18 cellular contexts compared by ENCODE assay signal in genomic region chr16:84502581-84502980, GRCh38. TPM values are rescaled to one million over a fixed set of nuclear protein-coding genes. Genes with fewer than 3 reads are reported as not detected.
A peak's percentile ranks its signal among the peaks of the same experiment; 100 is the strongest.
DNase-seq lines count a peak whose midpoint lies in the region; ATAC-seq and TF ChIP-seq lines count a peak whose summit lies in the region.
"Had no signal": no experiment of that assay in that cellular context is flagged by ENCODE, and none has a peak within 500 bp of the region (broad histone marks: within the 10 kb centered on the region; RNA-seq: fewer than 3 reads in every experiment).

No MANE protein-coding gene starts in this region.

- no peaks in the 10 kb centered on the region for H4K20me1 ChIP-seq in neural cell (ENCODE audit: insufficient read depth)

- TF ChIP-seq RAD21 in neural cell (conservative IDR thresholded peaks at IDR 0.05): no peak

- no peak for TF ChIP-seq CTCF in neural cell (IDR thresholded peaks at IDR 0.05; ENCODE audit: poor library complexity, severe bottlenecking)
- no peak for TF ChIP-seq CTCF in BE2C (IDR thresholded peaks at IDR 0.05; ENCODE audit: low read depth, low read length)
- TF ChIP-seq CTCF in omental fat pad (IDR thresholded peaks at IDR 0.05): no peak

- no peaks in the 10 kb centered on the region for H3K36me3 ChIP-seq in esophagus (ENCODE audit: control insufficient read depth in 2 of 2, insufficient read depth in 2 of 2, low read length in 1 of 2)
- no peaks in the 10 kb centered on the region for H3K36me3 ChIP-seq in neural cell (ENCODE audit: insufficient read depth, low read length)
- no peaks in the 10 kb centered on the region for H3K36me3 ChIP-seq in BE2C
- H3K36me3 ChIP-seq: WERI-Rb-1 had no signal

- no peak overlapping the region for H3K4me2 ChIP-seq in neural cell (ENCODE audit: low read length)

- H3K4me1 ChIP-seq in esophagus (ENCODE audit: control insufficient read depth in 2 of 2, insufficient read depth in 2 of 2, low read length in 1 of 2) (peaks cover 5 to 26% of the 10 kb centered on the region in 2 donors), BE2C (no peaks in the 10 kb centered on the region; the same call in 1 of the 2 replicates)

- peaks cover 13% of the 10 kb centered on the region for H3K79me2 ChIP-seq in neural cell (replicated peaks; ENCODE audit: insufficient read depth, low read length)

- no peaks in the 10 kb centered on the region for H3K9me2 ChIP-seq in neural cell (ENCODE audit: insufficient read depth, low read length)

- ATAC-seq in GM21619 (IDR thresholded peaks at IDR 0.05; ENCODE audit: unreplicated experiment) (no peak), omental fat pad (ENCODE audit: low FRiP score) (no peak)
- ATAC-seq: GM23338 had no signal

- H3K9me3 ChIP-seq in esophagus (ENCODE audit: control insufficient read depth in 2 of 2, insufficient read depth in 1 of 2, low read depth in 1 of 2, low read length in 1 of 2) (no peaks in the 10 kb centered on the region), neural cell (ENCODE audit: low read length) (no peaks in the 10 kb centered on the region), BE2C (no peaks in the 10 kb centered on the region)
- H3K9me3 ChIP-seq: ascending aorta had no signal

- DNase-seq in Caki2 (ENCODE audit: low read depth) (peak; percentile 73), M059J (ENCODE audit: low read depth) (peak; percentile 69), NOMO-1 treated with dmso at 0.1 percent for 144 hours (lab: John Stamatoyannopoulos, UW; ENCODE audit: unreplicated experiment) (no peak), BE2C (no peak), omental fat pad (ENCODE audit: low spot score) (no peak)
- DNase-seq: activated CD8-positive, alpha-beta memory T cell treated with anti-CD3 and anti-CD28 coated beads for 24 hours; activated gamma-delta T cell; NCI-H1436 treated with DMSO at 0.1 percent for 48 hours; NCI-H446; small intestine; stimulated activated naive CD4-positive, alpha-beta T cell treated with Interleukin-2 at 50 U/mL for 16 hours; WERI-Rb-1 had no signal

- no peak for TF ChIP-seq EP300 in neural cell (conservative IDR thresholded peaks at IDR 0.05; ENCODE audit: poor library complexity, severe bottlenecking)

- no peaks in the 10 kb centered on the region for H3F3A ChIP-seq in neural cell (ENCODE audit: insufficient read depth, low read length, poor library complexity, severe bottlenecking)

- 65 to 68% methylated on average over 6 of the region's 6 CpGs for WGBS in esophagus, 2 donors

- in situ Hi-C loops in Caki2 (cut with HindIII; ENCODE audit: low pct_unique_long_range_greater_than_20kb, low sequenced_read_pairs): no loop called here

- H3K4me3 ChIP-seq in esophagus (ENCODE audit: low read depth in 1 of 2, low read length in 2 of 2) (no peak overlapping the region), neural cell (ENCODE audit: low read length) (peak overlapping the region; percentile 98), BE2C (ENCODE audit: low read depth, low read length) (no peak overlapping the region)
- H3K4me3 ChIP-seq: ascending aorta, GM23338 had no signal

- H3K9ac ChIP-seq in neural cell (ENCODE audit: low read length): no peak overlapping the region

- no peak overlapping the region for H2AFZ ChIP-seq in neural cell (ENCODE audit: low read depth, low read length)
- H2AFZ ChIP-seq: GM23338 had no signal

- H3K27me3 ChIP-seq in esophagus (ENCODE audit: control insufficient read depth in 1 of 2, insufficient read depth in 2 of 2, low read length in 2 of 2): no peaks in the 10 kb centered on the region
- no peaks in the 10 kb centered on the region for H3K27me3 ChIP-seq in neural cell (ENCODE audit: insufficient read depth, low read depth, low read length)
- no peaks in the 10 kb centered on the region for H3K27me3 ChIP-seq in BE2C
- H3K27me3 ChIP-seq: ascending aorta, dorsolateral prefrontal cortex had no signal

- H3K27ac ChIP-seq in esophagus (ENCODE audit: low read depth in 2 of 2, low read length in 1 of 2): peak overlapping the region; percentile 56 to 69
- H3K27ac ChIP-seq in neural cell (ENCODE audit: low read length): no peak overlapping the region
- H3K27ac ChIP-seq: ascending aorta, WERI-Rb-1 had no signal

TF ChIP-seq in neural cell, 6 proteins besides CTCF, POLR2A, EP300 and RAD21:
- TF ChIP-seq MXI1 (conservative IDR thresholded peaks at IDR 0.05; ENCODE audit: poor library complexity, severe bottlenecking): no peak
- no peak for TF ChIP-seq POLR2AphosphoS5 (IDR thresholded peaks at IDR 0.05)
- no peak for TF ChIP-seq TAF1 (IDR thresholded peaks at IDR 0.05; ENCODE audit: low read depth)
- no peak for TF ChIP-seq EZH2 (IDR thresholded peaks at IDR 0.05; ENCODE audit: borderline replicate concordance, insufficient read depth, low read length, poor library complexity, severe bottlenecking)
- no peak for TF ChIP-seq REST (IDR thresholded peaks at IDR 0.05; ENCODE audit: borderline replicate concordance)
- no peak for TF ChIP-seq SMC3 (conservative IDR thresholded peaks at IDR 0.05; ENCODE audit: poor library complexity)

RNA-seq across cellular contexts. Expression of gene MEAK7, which starts 1.9 kb away (rescaled TPM):
- 28.7 and 37.2 TPM in 2 replicates for total RNA-seq in Caki2 (2014; rRNA removed; shearing (Covaris generic); ENCODE audit: low replicate concordance)
- 24.4 and 37.5 TPM in 2 replicates for total RNA-seq in M059J (2014; rRNA removed; shearing (Covaris generic))
- polyA plus RNA-seq in esophagus (10 to 100 TPM in 1 of 2 donors, 1 to 10 TPM in 1; 9.5 to 13.8 TPM), neural cell (12.4 and 22.1 TPM in 2 replicates)
- polyA minus RNA-seq in neural cell: 31.4 and 36.0 TPM in 2 replicates
- 4.6 TPM for polyA plus RNA-seq in BE2C (2012; ENCODE audit: insufficient read depth, insufficient read length, low read depth)
- total RNA-seq in omental fat pad: 1 to 10 TPM; 6.4 to 9.1 (median 8.4) TPM

Comparison
In these comparisons a context has a peak if more than half of its experiments do, and no peak if none do; other contexts are left out.
1. DNase-seq: peak in Caki2 (single experiment) and M059J (single experiment); none in NOMO-1 treated with dmso at 0.1 percent for 144 hours (single experiment), BE2C (single experiment) and omental fat pad (single experiment).